Comparison of ENCODE assay signal across 10 cellular contexts in genomic region chr5:60207031-60207430, GRCh38.
DNase-seq lines count a peak whose midpoint lies in the region; ATAC-seq lines count a peak whose summit lies in the region.
"Had no signal": no experiment of that assay in that cellular context is flagged by ENCODE, and none has a peak within 500 bp of the region (broad histone marks: within the 10 kb centered on the region; RNA-seq: fewer than 3 reads in every experiment).

No MANE protein-coding gene starts in this region.

- H3K4me1 Mint-ChIP-seq in effector memory CD8-positive, alpha-beta T cell (ENCODE audit: low read depth in 2 of 2), result no peaks in the 10 kb centered on the region
- no peaks in the 10 kb centered on the region for H3K4me1 Mint-ChIP-seq in immature natural killer cell

- H3K9me3 Mint-ChIP-seq in effector memory CD8-positive, alpha-beta T cell, result peaks cover 9 to 14% of the 10 kb centered on the region in 2 donors
- H3K9me3 Mint-ChIP-seq in immature natural killer cell, result peaks cover 0 to 17% (median 5%) of the 10 kb centered on the region in 6 donors

- ATAC-seq in GM18499 (IDR thresholded peaks at IDR 0.05; ENCODE audit: insufficient read depth, unreplicated experiment) (peak; percentile 97), GM21447 (IDR thresholded peaks at IDR 0.05; ENCODE audit: unreplicated experiment) (peak; percentile 96), HG03439 (IDR thresholded peaks at IDR 0.05; ENCODE audit: unreplicated experiment) (peak; percentile 79)
- ATAC-seq in effector memory CD8-positive, alpha-beta T cell (replicated peaks), result peak; percentile 32
- ATAC-seq: naive thymus-derived CD8-positive, alpha-beta T cell had no signal

- DNase-seq in effector memory CD8-positive, alpha-beta T cell, result no peak
- DNase-seq in SW480 (ENCODE audit: low spot score) (no peak), immature natural killer cell (no peak), glomerular visceral epithelial cell (ENCODE audit: extremely low spot score) (no peak), AG08395 (ENCODE audit: low spot score) (no peak)
- DNase-seq: naive thymus-derived CD8-positive, alpha-beta T cell had no signal

- H3K36me3 Mint-ChIP-seq in effector memory CD8-positive, alpha-beta T cell (ENCODE audit: insufficient read depth), result no peaks in the 10 kb centered on the region
- H3K36me3 Mint-ChIP-seq in immature natural killer cell, result no peaks in the 10 kb centered on the region
- H3K36me3 Mint-ChIP-seq: activated naive CD8-positive, alpha-beta T cell; naive thymus-derived CD8-positive, alpha-beta T cell had no signal

- no peaks in the 10 kb centered on the region for H3K27me3 Mint-ChIP-seq in effector memory CD8-positive, alpha-beta T cell
- peaks cover 0 to 3% (median 0%) of the 10 kb centered on the region in 3 donors for H3K27me3 Mint-ChIP-seq in immature natural killer cell (ENCODE audit: low read depth in 3 of 3)
- H3K27me3 Mint-ChIP-seq: activated naive CD8-positive, alpha-beta T cell had no signal

- no peak overlapping the region for H3K27ac Mint-ChIP-seq in effector memory CD8-positive, alpha-beta T cell
- no peak overlapping the region for H3K27ac Mint-ChIP-seq in immature natural killer cell
- H3K27ac Mint-ChIP-seq: activated naive CD8-positive, alpha-beta T cell; naive thymus-derived CD8-positive, alpha-beta T cell had no signal

- H3K4me3 Mint-ChIP-seq in effector memory CD8-positive, alpha-beta T cell, result no peak overlapping the region
- no peak overlapping the region for H3K4me3 Mint-ChIP-seq in immature natural killer cell
- H3K4me3 Mint-ChIP-seq: activated naive CD8-positive, alpha-beta T cell; naive thymus-derived CD8-positive, alpha-beta T cell had no signal

Comparison
In these comparisons a context has a peak if more than half of its experiments do, and no peak if none do; other contexts are left out.
1. ATAC-seq: peak in every context shown above with its lines; median percentile 97 in GM18499; 96 in GM21447; 79 in HG03439; 32 in effector memory CD8-positive, alpha-beta T cell.